14 cellular contexts compared by ENCODE assay signal in the genomic region with DNA sequence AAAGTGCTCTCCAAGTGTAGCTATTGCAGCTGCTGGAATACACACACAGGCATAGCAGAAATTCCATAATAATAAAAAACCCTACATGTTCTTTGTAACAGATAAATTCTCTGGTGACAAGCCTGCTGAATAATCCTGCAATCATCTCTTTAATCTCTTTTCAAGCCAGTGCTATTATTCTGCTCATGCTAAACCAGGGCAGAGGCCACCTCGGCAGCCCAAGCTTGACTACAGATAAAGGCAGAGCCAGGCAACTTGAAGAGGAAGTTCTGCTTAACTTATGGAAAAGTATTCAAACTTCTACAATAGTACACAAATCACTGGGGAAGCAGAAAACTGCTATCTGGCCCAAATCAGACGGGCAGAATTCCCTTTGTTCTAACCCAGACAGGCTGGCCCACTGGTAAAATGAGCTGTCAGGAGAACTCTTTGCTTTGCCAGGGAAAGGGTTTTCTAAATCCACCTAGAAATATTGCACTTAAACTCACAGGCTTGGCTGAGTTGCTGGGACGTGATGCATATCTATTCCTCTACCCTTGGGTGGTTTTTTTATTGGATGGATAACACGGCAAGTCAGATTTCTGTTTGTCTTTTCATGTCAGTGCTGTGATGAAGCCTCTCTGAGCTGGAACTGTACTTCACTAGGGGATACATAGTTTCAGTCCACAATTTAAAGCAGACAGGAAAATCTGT.
A peak's percentile ranks its signal among the peaks of the same experiment; 100 is the strongest.
DNase-seq lines count a peak whose midpoint lies in the region; ATAC-seq, FAIRE-seq and TF ChIP-seq lines count a peak whose summit lies in the region.
"Had no signal": no experiment of that assay in that cellular context is flagged by ENCODE, and none has a peak within 500 bp of the region (broad histone marks: within the 10 kb centered on the region; RNA-seq: fewer than 3 reads in every experiment).

No MANE protein-coding gene starts in this region.

- H2AFZ ChIP-seq in keratinocyte (ENCODE audit: control insufficient read depth, low read length), result no peak overlapping the region

- H3K4me1 ChIP-seq in keratinocyte (ENCODE audit: control insufficient read depth, extremely low read depth, insufficient read depth, low read length), result peaks cover 48% of the 10 kb centered on the region
- H3K4me1 ChIP-seq: Peyer's patch had no signal

- dilution Hi-C loops in keratinocyte (cut with MboI; ENCODE audit: extremely low pct_ligation_motif_present, low sequenced_read_pairs), result no loop called here

- peaks cover 3% of the 10 kb centered on the region for H3K36me3 Mint-ChIP-seq in brain
- H3K36me3 Mint-ChIP-seq: natural killer cell treated with Interleukin-12 subunit alpha and Interleukin-12 subunit beta and Interleukin-15 and Interleukin-18, amount 100 ng/mL, for 72 hours had no signal

- peak; percentile 51 for FAIRE-seq in keratinocyte (lab: Jason Lieb, UNC)
- FAIRE-seq: colon, GM18507 had no signal

- no peak overlapping the region for H3K4me2 ChIP-seq in keratinocyte (ENCODE audit: control insufficient read depth, extremely low read depth, insufficient read depth, low read depth, low read length)

- H3K9me1 ChIP-seq in keratinocyte (ENCODE audit: control insufficient read depth, extremely low read depth, insufficient read depth, low read length), result no peaks in the 10 kb centered on the region

- DNase-seq in HT-29 (ENCODE audit: low spot score) (peak; percentile 26), keratinocyte (ENCODE audit: low read depth, low spot score) (no peak), foreskin melanocyte (no peak), HuH-7.5 (ENCODE audit: low spot score) (no peak)
- DNase-seq: DMS79 treated with DMSO at 0.1 percent for 48 hours; NCI-H1930; Peyer's patch; stimulated activated CD4-positive, alpha-beta T cell treated with anti-CD3 and anti-CD28 coated beads, Interleukin-4, amount 100 ng/mL, for 1 hour had no signal

- H3K9me3 Mint-ChIP-seq in brain, result peaks cover 0 to 2% (median 0%) of the 10 kb centered on the region in 5 experiments
- H3K9me3 Mint-ChIP-seq: natural killer cell treated with Interleukin-12 subunit alpha and Interleukin-12 subunit beta and Interleukin-15 and Interleukin-18, amount 100 ng/mL, for 72 hours had no signal

- H3K27me3 ChIP-seq in keratinocyte (ENCODE audit: control insufficient read depth, extremely low read depth, insufficient read depth, low read length), result no peaks in the 10 kb centered on the region
- H3K27me3 ChIP-seq: Peyer's patch had no signal

- peak overlapping the region; percentile 73 to 99 (median 90) for H3K27ac Mint-ChIP-seq in brain
- H3K27ac Mint-ChIP-seq: natural killer cell treated with Interleukin-12 subunit alpha and Interleukin-12 subunit beta and Interleukin-15 and Interleukin-18, amount 100 ng/mL, for 72 hours had no signal

- H3K9ac ChIP-seq in keratinocyte (ENCODE audit: control insufficient read depth, extremely low read depth, insufficient read depth, low read length), result no peak overlapping the region

- H3K4me1 Mint-ChIP-seq in brain, result peaks cover 83% of the 10 kb centered on the region

- H3K79me2 ChIP-seq in keratinocyte (ENCODE audit: control insufficient read depth, insufficient read depth, low read length), result no peaks in the 10 kb centered on the region

- no peak for TF ChIP-seq CTCF in brain (conservative IDR thresholded peaks at IDR 0.05)
- no peak for TF ChIP-seq CTCF in keratinocyte (optimal IDR thresholded peaks at IDR 0.05 in 1 of 3, IDR thresholded peaks at IDR 0.05 in 1 of 3, conservative IDR thresholded peaks at IDR 0.05 in 1 of 3; ENCODE audit: extremely low read depth in 1 of 3, insufficient read depth in 2 of 3, low read length in 3 of 3)

- H3K27me3 Mint-ChIP-seq in brain, result no peaks in the 10 kb centered on the region
- H3K27me3 Mint-ChIP-seq: natural killer cell treated with Interleukin-12 subunit alpha and Interleukin-12 subunit beta and Interleukin-15 and Interleukin-18, amount 100 ng/mL, for 72 hours had no signal

- no peaks in the 10 kb centered on the region for H3K36me3 ChIP-seq in keratinocyte (ENCODE audit: control insufficient read depth in 2 of 2, extremely low read depth in 1 of 2, insufficient read depth in 2 of 2, low read length in 2 of 2)
- H3K36me3 ChIP-seq: Peyer's patch had no signal

- no peak overlapping the region for H3K4me3 ChIP-seq in keratinocyte (ENCODE audit: control insufficient read depth in 2 of 3, extremely low read depth in 1 of 3, insufficient read depth in 2 of 3, low read depth in 1 of 3, low read length in 3 of 3)
- H3K4me3 ChIP-seq: Peyer's patch had no signal

- no peaks in the 10 kb centered on the region for H4K20me1 ChIP-seq in keratinocyte (ENCODE audit: control insufficient read depth, extremely low read depth, insufficient read depth, low read length)

- no peaks in the 10 kb centered on the region for H3K9me3 ChIP-seq in keratinocyte (ENCODE audit: control insufficient read depth, low read depth, low read length)
- H3K9me3 ChIP-seq: Peyer's patch had no signal

- H3K27ac ChIP-seq in keratinocyte (ENCODE audit: control insufficient read depth, insufficient read depth, low read length) (no peak overlapping the region), temporal lobe (ENCODE audit: low read depth, low read length) (peak overlapping the region; percentile 14)
- H3K27ac ChIP-seq: Peyer's patch had no signal

- peak overlapping the region in 3 of 5 experiments; percentile 20 to 65 (median 45) for H3K4me3 Mint-ChIP-seq in brain
- H3K4me3 Mint-ChIP-seq: natural killer cell treated with Interleukin-12 subunit alpha and Interleukin-12 subunit beta and Interleukin-15 and Interleukin-18, amount 100 ng/mL, for 72 hours had no signal

- ATAC-seq in GM21447 (IDR thresholded peaks at IDR 0.05; ENCODE audit: unreplicated experiment), result no peak
- ATAC-seq: natural killer cell treated with Interleukin-12 subunit alpha and Interleukin-12 subunit beta and Interleukin-15 and Interleukin-18, amount 100 ng/mL, for 72 hours had no signal
